18 cellular contexts compared by ENCODE assay signal in genomic region chr17:29578626-29579485, GRCh38. TPM values are rescaled to one million over a fixed set of nuclear protein-coding genes. Genes with fewer than 3 reads are reported as not detected.
DNase-seq lines count a peak whose midpoint lies in the region; TF ChIP-seq lines count a peak whose summit lies in the region.
"Had no signal": no experiment of that assay in that cellular context is flagged by ENCODE, and none has a peak within 500 bp of the region (broad histone marks: within the 10 kb centered on the region; RNA-seq: fewer than 3 reads in every experiment).

No MANE protein-coding gene starts in this region.

- no peaks in the 10 kb centered on the region for H3K27me3 Mint-ChIP-seq in activated naive CD4-positive, alpha-beta T cell treated with anti-CD3 and anti-CD28 coated beads, Interleukin-2, amount 10 ng/mL, durations not matched to agents 7 days and 5 days
- H3K27me3 Mint-ChIP-seq in H9 (ENCODE audit: low read depth), result no peaks in the 10 kb centered on the region

- no peaks in the 10 kb centered on the region for H3K23me2 ChIP-seq in H9 (ENCODE audit: insufficient read length, low read depth, low read length, poor library complexity, severe bottlenecking)

- H3K4me1 Mint-ChIP-seq in activated naive CD4-positive, alpha-beta T cell treated with anti-CD3 and anti-CD28 coated beads, Interleukin-2, amount 10 ng/mL, durations not matched to agents 7 days and 5 days, result peaks cover 16% of the 10 kb centered on the region
- H3K4me1 Mint-ChIP-seq in H9, result peaks cover 2 to 6% of the 10 kb centered on the region in 2 experiments

- H3K9ac ChIP-seq in H9 (ENCODE audit: extremely low read depth, insufficient read length, low read length) (no peak overlapping the region), Karpas-422 (ENCODE audit: low read length) (no peak overlapping the region)
- H3K9ac ChIP-seq: KMS-11 had no signal

- H3K18ac ChIP-seq in H9 (ENCODE audit: insufficient read length, low read depth, low read length), result no peak overlapping the region

- no peaks in the 10 kb centered on the region for H3K9me2 ChIP-seq in Karpas-422 (replicated peaks; ENCODE audit: insufficient read depth, low read length)

- H4K5ac ChIP-seq in H9 (ENCODE audit: insufficient read length, low read depth, low read length), result no peak overlapping the region

- no peaks in the 10 kb centered on the region for H3K79me2 ChIP-seq in H9 (ENCODE audit: insufficient read depth, low read length)
- peaks cover 20% of the 10 kb centered on the region for H3K79me2 ChIP-seq in Karpas-422 (ENCODE audit: low read length)

- H3K27ac Mint-ChIP-seq in activated naive CD4-positive, alpha-beta T cell treated with anti-CD3 and anti-CD28 coated beads, Interleukin-2, amount 10 ng/mL, durations not matched to agents 7 days and 5 days, result no peak overlapping the region
- peak overlapping the region; percentile 33 to 77 (median 64); a peak in 3 of 7 replicates for H3K27ac Mint-ChIP-seq in H9

- H3K36me3 ChIP-seq in Karpas-422 (ENCODE audit: insufficient read depth, low read length), result peaks cover 28% of the 10 kb centered on the region

- no peak overlapping the region for H2BK12ac ChIP-seq in H9 (ENCODE audit: insufficient read length, low read depth, low read length)

- H4K20me1 ChIP-seq in H9 (ENCODE audit: control insufficient read depth, insufficient read depth, insufficient read length) (peaks cover 2% of the 10 kb centered on the region), Karpas-422 (ENCODE audit: insufficient read depth, low read depth, low read length) (no peaks in the 10 kb centered on the region)

- no peak overlapping the region for H3K27ac ChIP-seq in H9 (ENCODE audit: insufficient read length, low read depth, low read length)
- peak overlapping the region; percentile 54 for H3K27ac ChIP-seq in cingulate gyrus (ENCODE audit: low read depth, low read length)
- H3K27ac ChIP-seq in Karpas-422 (ENCODE audit: low read length), result no peak overlapping the region
- H3K27ac ChIP-seq: C4-2B, KMS-11 had no signal

- no peak overlapping the region for H3T11ph ChIP-seq in H9 (ENCODE audit: low read length)

- H3K36me3 Mint-ChIP-seq in activated naive CD4-positive, alpha-beta T cell treated with anti-CD3 and anti-CD28 coated beads, Interleukin-2, amount 10 ng/mL, durations not matched to agents 7 days and 5 days, result peaks cover 55% of the 10 kb centered on the region
- H3K36me3 Mint-ChIP-seq in H9 (ENCODE audit: insufficient read depth in 1 of 3, low read depth in 3 of 3), result peaks cover 27 to 77% (median 61%) of the 10 kb centered on the region in 3 experiments

- H3K9me3 ChIP-seq in H9 (ENCODE audit: control insufficient read depth, low read depth, low read length) (no peaks in the 10 kb centered on the region), Karpas-422 (ENCODE audit: low read length) (no peaks in the 10 kb centered on the region; the same call in 1 of the 2 replicates)

- CTCF ChIA-PET in activated naive CD4-positive, alpha-beta T cell treated with anti-CD3 and anti-CD28 coated beads, Interleukin-2, amount 10 ng/mL, durations not matched to agents 7 days and 5 days (lab: Charles Lee), result interaction anchor here (1.5 to 5.0 kb wide), 4 partner anchors 9 to 209 kb away, joined by 4 to 48 read pairs (median 11); partner anchors contain the start of gene ANKRD13B

- no peaks in the 10 kb centered on the region for H3K79me1 ChIP-seq in H9 (ENCODE audit: insufficient read depth, low read depth, low read length, poor library complexity, severe bottlenecking)

- no peak overlapping the region for H2BK120ac ChIP-seq in H9 (ENCODE audit: low read depth, low read length, poor library complexity, severe bottlenecking)

- no peak overlapping the region for H2AK5ac ChIP-seq in H9 (ENCODE audit: insufficient read length, low read length)

- TF ChIP-seq CTCF in H9 (conservative IDR thresholded peaks at IDR 0.05), result no peak

- no peak overlapping the region for H3K4me3 Mint-ChIP-seq in activated naive CD4-positive, alpha-beta T cell treated with anti-CD3 and anti-CD28 coated beads, Interleukin-2, amount 10 ng/mL, durations not matched to agents 7 days and 5 days
- H3K4me3 Mint-ChIP-seq in H9, result no peak overlapping the region

- no peak overlapping the region for H2BK20ac ChIP-seq in H9 (ENCODE audit: low read depth, low read length, poor library complexity, severe bottlenecking)

- no peak overlapping the region; the same call in 1 of the 2 replicates for H3K14ac ChIP-seq in H9 (ENCODE audit: insufficient read depth, low read length)

- WGBS in H9 (ENCODE audit: extremely low coverage, insufficient read length, low lambda C conversion rate), result no CpG with 5 or more reads among the region's 14 CpGs

- no peaks in the 10 kb centered on the region for H3K4me1 ChIP-seq in H9 (ENCODE audit: insufficient read depth, low read length)
- peaks cover 14% of the 10 kb centered on the region for H3K4me1 ChIP-seq in Karpas-422 (ENCODE audit: low read length)

- no peak overlapping the region for H3K4me3 ChIP-seq in Karpas-422 (ENCODE audit: low read length)

- H3K4ac ChIP-seq in H9 (ENCODE audit: low read depth, low read length), result no peak overlapping the region

- H2BK15ac ChIP-seq in H9 (ENCODE audit: low read depth, low read length), result no peak overlapping the region

- H2AFZ ChIP-seq in H9 (ENCODE audit: low read length), result no peak overlapping the region
- no peak overlapping the region for H2AFZ ChIP-seq in Karpas-422 (ENCODE audit: low read length)

- no peaks in the 10 kb centered on the region for H3K27me3 ChIP-seq in H9 (ENCODE audit: insufficient read depth, low read length)
- H3K27me3 ChIP-seq in Karpas-422 (ENCODE audit: low read length), result no peaks in the 10 kb centered on the region

- H3K9me3 Mint-ChIP-seq in activated naive CD4-positive, alpha-beta T cell treated with anti-CD3 and anti-CD28 coated beads, Interleukin-2, amount 10 ng/mL, durations not matched to agents 7 days and 5 days, result no peaks in the 10 kb centered on the region
- no peaks in the 10 kb centered on the region for H3K9me3 Mint-ChIP-seq in H9

- intact Hi-C loops in posterior vena cava (cut with DNase I), result no loop called here

- no peak overlapping the region for H3K23ac ChIP-seq in H9 (ENCODE audit: insufficient read length, low read depth, low read length)

- DNase-seq in activated naive CD4-positive, alpha-beta T cell treated with anti-CD3 and anti-CD28 coated beads, Interleukin-2, amount 10 ng/mL, durations not matched to agents 7 days and 5 days, result peak; percentile 13
- DNase-seq in activated naive CD4-positive, alpha-beta T cell (lab: John Stamatoyannopoulos, UW), result no peak
- DNase-seq in H9, result no peak
- peak; percentile 54 for DNase-seq in posterior vena cava (ENCODE audit: low spot score)
- no peak for DNase-seq in middle frontal gyrus (ENCODE audit: extremely low spot score, low spot score)
- no peak for DNase-seq in NCI-H187 (lab: John Stamatoyannopoulos, UW)
- DNase-seq in Karpas-422, result no peak
- DNase-seq: COR-L47, DMS53, MM.1S, NCI-H1105, NCI-H187 treated with DMSO at 0.1 percent for 48 hours, NCI-H446 treated with DMSO at 0.1 percent for 48 hours, NCI-H748 treated with DMSO at 0.1 percent for 48 hours, PC-3 had no signal

- H4K91ac ChIP-seq in H9 (ENCODE audit: insufficient read length, low read depth, low read length), result no peak overlapping the region

- H2BK5ac ChIP-seq in H9 (ENCODE audit: insufficient read length, low read length), result no peak overlapping the region

- no peak overlapping the region for H3K56ac ChIP-seq in H9 (ENCODE audit: insufficient read length, low read depth, low read length)

- no peak overlapping the region for H4K8ac ChIP-seq in H9 (replicated peaks; ENCODE audit: insufficient read length, low read depth, low read length)

- H3K4me2 ChIP-seq in H9 (ENCODE audit: insufficient read depth, insufficient read length, low read length) (no peak overlapping the region), Karpas-422 (ENCODE audit: low read depth, low read length, poor library complexity, severe bottlenecking) (no peak overlapping the region)
- H3K4me2 ChIP-seq: KMS-11 had no signal

RNA-seq across cellular contexts. Expression of gene TP53I13, which starts 10.4 kb away (rescaled TPM):
- total RNA-seq in H9 (2021), result 27.1 and 28.1 TPM in 2 replicates
- 10 to 100 TPM; 33.1 to 34.7 TPM for total RNA-seq in posterior vena cava
- total RNA-seq in Karpas-422 (2014; rRNA removed; shearing (Covaris generic); ENCODE audit: low replicate concordance), result 43.8 and 122 TPM in 2 replicates

RNA-seq across cellular contexts. Expression of gene GIT1, which starts 10.6 kb away (rescaled TPM):
- total RNA-seq in H9 (2021), result 47.0 and 47.4 TPM in 2 replicates
- total RNA-seq in posterior vena cava, result 10 to 100 TPM; 28.1 to 43.5 TPM
- total RNA-seq in Karpas-422 (2014; rRNA removed; shearing (Covaris generic); ENCODE audit: low replicate concordance), result 58.7 and 71.5 TPM in 2 replicates

RNA-seq across cellular contexts. Expression of gene ABHD15, which starts 12.0 kb away (rescaled TPM):
- total RNA-seq in H9 (2021) (1.7 and 2.5 TPM in 2 replicates), posterior vena cava (1 to 10 TPM; 4.5 to 5.9 TPM)
- total RNA-seq in Karpas-422 (2014; rRNA removed; shearing (Covaris generic); ENCODE audit: low replicate concordance), result 9.0 and 17.4 TPM in 2 replicates

RNA-seq across cellular contexts. Expression of gene ANKRD13B, which starts 14.1 kb away (rescaled TPM):
- total RNA-seq in H9 (2021) (21.6 and 24.2 TPM in 2 replicates), posterior vena cava (10 to 100 TPM; 11.2 to 11.5 TPM)
- 3.5 and 10.9 TPM in 2 replicates for total RNA-seq in Karpas-422 (2014; rRNA removed; shearing (Covaris generic); ENCODE audit: low replicate concordance)

RNA-seq across cellular contexts. Expression of gene CORO6, which starts 43.9 kb away (rescaled TPM):
- total RNA-seq in H9 (2021) (2.3 and 2.6 TPM in 2 replicates), posterior vena cava (10 to 100 TPM; 26.7 to 31.6 TPM)
- total RNA-seq in Karpas-422 (2014; rRNA removed; shearing (Covaris generic); ENCODE audit: low replicate concordance), result 0.79 and 1.8 TPM in 2 replicates

Comparison
In these comparisons a context has a peak if more than half of its experiments do, and no peak if none do; other contexts are left out.
1. DNase-seq: peak in activated naive CD4-positive, alpha-beta T cell treated with anti-CD3 and anti-CD28 coated beads, Interleukin-2, amount 10 ng/mL, durations not matched to agents 7 days and 5 days (single experiment) and posterior vena cava (single experiment); none in activated naive CD4-positive, alpha-beta T cell (0 of 4), H9 (single experiment), middle frontal gyrus (single experiment), NCI-H187 (0 of 2) and Karpas-422 (single experiment).